1 cellular context compared by ENCODE assay signal in the genomic region with DNA sequence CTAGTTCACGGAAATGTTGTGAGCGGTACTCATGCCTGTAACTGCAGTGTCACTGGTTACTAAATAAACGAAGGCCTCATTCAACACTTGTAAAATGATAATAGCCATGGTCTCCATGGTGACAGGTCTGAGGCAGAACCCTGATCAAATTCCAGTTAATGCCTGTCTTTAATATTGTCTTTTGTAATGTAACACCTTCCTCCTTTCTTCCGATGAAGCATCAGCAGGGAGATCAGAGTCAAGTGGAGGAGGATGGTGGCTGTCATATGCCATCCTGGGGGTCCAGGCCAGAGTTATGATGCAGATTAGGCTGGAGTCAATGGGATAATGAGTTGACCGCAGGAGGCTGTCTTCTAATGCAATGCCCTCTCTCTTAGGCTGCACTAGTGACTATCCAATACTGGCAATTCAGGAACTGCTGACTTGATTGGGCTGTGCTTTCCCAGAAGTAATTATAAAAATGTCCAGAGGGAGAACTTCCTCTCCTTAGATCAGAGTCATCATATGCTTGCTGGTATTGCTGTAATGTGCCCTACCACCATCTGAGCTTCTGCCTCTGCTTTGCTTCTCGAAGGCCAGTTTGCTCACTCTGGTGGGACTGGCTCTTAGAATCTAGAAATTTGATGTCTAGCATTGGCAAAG.
TF ChIP-seq lines count a peak whose summit lies in the region.

No MANE protein-coding gene starts in this region.

TF ChIP-seq in HEK293, 187 proteins besides CTCF, POLR2A, EP300 and RAD21 (continued from another document and continues in another):
- TF ChIP-seq ZNF214 (tag by site-specific recombination; IDR thresholded peaks at IDR 0.05; ENCODE audit: borderline replicate concordance) (no peak), KLF9 (tag by site-specific recombination; IDR thresholded peaks at IDR 0.05; ENCODE audit: low read depth) (no peak), ZNF558 (tag by site-specific recombination; IDR thresholded peaks at IDR 0.05) (no peak), ZNF571 (tag by site-specific recombination; IDR thresholded peaks at IDR 0.05) (no peak), ZNF777 (tag by site-specific recombination; IDR thresholded peaks at IDR 0.05; ENCODE audit: borderline replicate concordance) (no peak), SP2 (tag by site-specific recombination; IDR thresholded peaks at IDR 0.05) (no peak), ZBTB48 (tag by site-specific recombination; IDR thresholded peaks at IDR 0.05) (no peak), SCRT2 (tag by site-specific recombination; IDR thresholded peaks at IDR 0.05) (no peak), ZNF510 (tag by site-specific recombination; IDR thresholded peaks at IDR 0.05; ENCODE audit: insufficient replicate concordance) (no peak), ZNF19 (tag by site-specific recombination; IDR thresholded peaks at IDR 0.05; ENCODE audit: low read depth) (no peak), SCRT1 (tag by site-specific recombination; IDR thresholded peaks at IDR 0.05; ENCODE audit: borderline replicate concordance) (no peak), EGR2 (tag by site-specific recombination; IDR thresholded peaks at IDR 0.05; ENCODE audit: low read depth) (no peak), ZNF768 (tag by site-specific recombination; IDR thresholded peaks at IDR 0.05) (no peak), OVOL3 (tag by site-specific recombination; IDR thresholded peaks at IDR 0.05) (no peak; the same call in 1 of the 2 replicates), ZNF514 (tag by site-specific recombination; IDR thresholded peaks at IDR 0.05) (no peak), HOXA7 (CRISPR knock-in tag; IDR thresholded peaks at IDR 0.05; ENCODE audit: borderline replicate concordance) (no peak), SALL2 (tag by site-specific recombination; IDR thresholded peaks at IDR 0.05; ENCODE audit: borderline replicate concordance) (no peak), RBAK (tag by site-specific recombination; IDR thresholded peaks at IDR 0.05) (no peak), ZNF184 (tag by site-specific recombination; IDR thresholded peaks at IDR 0.05) (0 out of 2 replicates have a peak, but pooled peaks have one; percentile 34), ZNF133 (tag by site-specific recombination; IDR thresholded peaks at IDR 0.05) (no peak), ZNF366 (tag by site-specific recombination; conservative IDR thresholded peaks at IDR 0.05) (peak; percentile 54; the same call in 1 of the 2 replicates), ZNF138 (tag by site-specific recombination; IDR thresholded peaks at IDR 0.05; ENCODE audit: borderline replicate concordance) (no peak)
- TF ChIP-seq, protein P1, sequence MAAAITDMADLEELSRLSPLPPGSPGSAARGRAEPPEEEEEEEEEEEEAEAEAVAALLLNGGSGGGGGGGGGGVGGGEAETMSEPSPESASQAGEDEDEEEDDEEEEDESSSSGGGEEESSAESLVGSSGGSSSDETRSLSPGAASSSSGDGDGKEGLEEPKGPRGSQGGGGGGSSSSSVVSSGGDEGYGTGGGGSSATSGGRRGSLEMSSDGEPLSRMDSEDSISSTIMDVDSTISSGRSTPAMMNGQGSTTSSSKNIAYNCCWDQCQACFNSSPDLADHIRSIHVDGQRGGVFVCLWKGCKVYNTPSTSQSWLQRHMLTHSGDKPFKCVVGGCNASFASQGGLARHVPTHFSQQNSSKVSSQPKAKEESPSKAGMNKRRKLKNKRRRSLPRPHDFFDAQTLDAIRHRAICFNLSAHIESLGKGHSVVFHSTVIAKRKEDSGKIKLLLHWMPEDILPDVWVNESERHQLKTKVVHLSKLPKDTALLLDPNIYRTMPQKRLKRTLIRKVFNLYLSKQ (tag by site-specific recombination; IDR thresholded peaks at IDR 0.05; ENCODE audit: borderline replicate concordance), result no peak
- TF ChIP-seq, protein P2, sequence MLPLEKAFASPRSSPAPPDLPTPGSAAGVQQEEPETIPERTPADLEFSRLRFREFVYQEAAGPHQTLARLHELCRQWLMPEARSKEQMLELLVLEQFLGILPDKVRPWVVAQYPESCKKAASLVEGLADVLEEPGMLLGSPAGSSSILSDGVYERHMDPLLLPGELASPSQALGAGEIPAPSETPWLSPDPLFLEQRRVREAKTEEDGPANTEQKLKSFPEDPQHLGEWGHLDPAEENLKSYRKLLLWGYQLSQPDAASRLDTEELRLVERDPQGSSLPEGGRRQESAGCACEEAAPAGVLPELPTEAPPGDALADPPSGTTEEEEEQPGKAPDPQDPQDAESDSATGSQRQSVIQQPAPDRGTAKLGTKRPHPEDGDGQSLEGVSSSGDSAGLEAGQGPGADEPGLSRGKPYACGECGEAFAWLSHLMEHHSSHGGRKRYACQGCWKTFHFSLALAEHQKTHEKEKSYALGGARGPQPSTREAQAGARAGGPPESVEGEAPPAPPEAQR (tag by site-specific recombination; IDR thresholded peaks at IDR 0.05), result no peak
- TF ChIP-seq, protein P3, sequence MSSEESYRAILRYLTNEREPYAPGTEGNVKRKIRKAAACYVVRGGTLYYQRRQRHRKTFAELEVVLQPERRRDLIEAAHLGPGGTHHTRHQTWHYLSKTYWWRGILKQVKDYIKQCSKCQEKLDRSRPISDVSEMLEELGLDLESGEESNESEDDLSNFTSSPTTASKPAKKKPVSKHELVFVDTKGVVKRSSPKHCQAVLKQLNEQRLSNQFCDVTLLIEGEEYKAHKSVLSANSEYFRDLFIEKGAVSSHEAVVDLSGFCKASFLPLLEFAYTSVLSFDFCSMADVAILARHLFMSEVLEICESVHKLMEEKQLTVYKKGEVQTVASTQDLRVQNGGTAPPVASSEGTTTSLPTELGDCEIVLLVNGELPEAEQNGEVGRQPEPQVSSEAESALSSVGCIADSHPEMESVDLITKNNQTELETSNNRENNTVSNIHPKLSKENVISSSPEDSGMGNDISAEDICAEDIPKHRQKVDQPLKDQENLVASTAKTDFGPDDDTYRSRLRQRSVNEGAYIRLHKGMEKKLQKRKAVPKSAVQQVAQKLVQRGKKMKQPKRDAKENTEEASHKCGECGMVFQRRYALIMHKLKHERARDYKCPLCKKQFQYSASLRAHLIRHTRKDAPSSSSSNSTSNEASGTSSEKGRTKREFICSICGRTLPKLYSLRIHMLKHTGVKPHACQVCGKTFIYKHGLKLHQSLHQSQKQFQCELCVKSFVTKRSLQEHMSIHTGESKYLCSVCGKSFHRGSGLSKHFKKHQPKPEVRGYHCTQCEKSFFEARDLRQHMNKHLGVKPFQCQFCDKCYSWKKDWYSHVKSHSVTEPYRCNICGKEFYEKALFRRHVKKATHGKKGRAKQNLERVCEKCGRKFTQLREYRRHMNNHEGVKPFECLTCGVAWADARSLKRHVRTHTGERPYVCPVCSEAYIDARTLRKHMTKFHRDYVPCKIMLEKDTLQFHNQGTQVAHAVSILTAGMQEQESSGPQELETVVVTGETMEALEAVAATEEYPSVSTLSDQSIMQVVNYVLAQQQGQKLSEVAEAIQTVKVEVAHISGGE (tag by site-specific recombination; conservative IDR thresholded peaks at IDR 0.05; ENCODE audit: low read depth), result no peak
- TF ChIP-seq, protein P4, sequence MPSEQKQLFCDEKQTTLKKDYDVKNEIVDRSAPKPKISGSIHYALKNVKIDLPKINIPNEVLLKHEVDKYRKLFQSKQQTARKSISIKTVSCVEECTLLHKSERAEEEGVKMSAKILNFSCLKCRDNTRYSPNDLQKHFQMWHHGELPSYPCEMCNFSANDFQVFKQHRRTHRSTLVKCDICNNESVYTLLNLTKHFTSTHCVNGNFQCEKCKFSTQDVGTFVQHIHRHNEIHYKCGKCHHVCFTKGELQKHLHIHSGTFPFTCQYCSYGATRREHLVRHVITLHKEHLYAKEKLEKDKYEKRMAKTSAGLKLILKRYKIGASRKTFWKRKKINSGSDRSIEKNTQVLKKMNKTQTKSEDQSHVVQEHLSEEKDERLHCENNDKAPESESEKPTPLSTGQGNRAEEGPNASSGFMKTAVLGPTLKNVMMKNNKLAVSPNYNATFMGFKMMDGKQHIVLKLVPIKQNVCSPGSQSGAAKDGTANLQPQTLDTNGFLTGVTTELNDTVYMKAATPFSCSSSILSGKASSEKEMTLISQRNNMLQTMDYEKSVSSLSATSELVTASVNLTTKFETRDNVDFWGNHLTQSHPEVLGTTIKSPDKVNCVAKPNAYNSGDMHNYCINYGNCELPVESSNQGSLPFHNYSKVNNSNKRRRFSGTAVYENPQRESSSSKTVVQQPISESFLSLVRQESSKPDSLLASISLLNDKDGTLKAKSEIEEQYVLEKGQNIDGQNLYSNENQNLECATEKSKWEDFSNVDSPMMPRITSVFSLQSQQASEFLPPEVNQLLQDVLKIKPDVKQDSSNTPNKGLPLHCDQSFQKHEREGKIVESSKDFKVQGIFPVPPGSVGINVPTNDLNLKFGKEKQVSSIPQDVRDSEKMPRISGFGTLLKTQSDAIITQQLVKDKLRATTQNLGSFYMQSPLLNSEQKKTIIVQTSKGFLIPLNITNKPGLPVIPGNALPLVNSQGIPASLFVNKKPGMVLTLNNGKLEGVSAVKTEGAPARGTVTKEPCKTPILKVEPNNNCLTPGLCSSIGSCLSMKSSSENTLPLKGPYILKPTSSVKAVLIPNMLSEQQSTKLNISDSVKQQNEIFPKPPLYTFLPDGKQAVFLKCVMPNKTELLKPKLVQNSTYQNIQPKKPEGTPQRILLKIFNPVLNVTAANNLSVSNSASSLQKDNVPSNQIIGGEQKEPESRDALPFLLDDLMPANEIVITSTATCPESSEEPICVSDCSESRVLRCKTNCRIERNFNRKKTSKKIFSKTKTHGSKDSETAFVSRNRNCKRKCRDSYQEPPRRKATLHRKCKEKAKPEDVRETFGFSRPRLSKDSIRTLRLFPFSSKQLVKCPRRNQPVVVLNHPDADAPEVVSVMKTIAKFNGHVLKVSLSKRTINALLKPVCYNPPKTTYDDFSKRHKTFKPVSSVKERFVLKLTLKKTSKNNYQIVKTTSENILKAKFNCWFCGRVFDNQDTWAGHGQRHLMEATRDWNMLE (tag by site-specific recombination; conservative IDR thresholded peaks at IDR 0.05; ENCODE audit: low read depth), result no peak
- TF ChIP-seq, protein P5, sequence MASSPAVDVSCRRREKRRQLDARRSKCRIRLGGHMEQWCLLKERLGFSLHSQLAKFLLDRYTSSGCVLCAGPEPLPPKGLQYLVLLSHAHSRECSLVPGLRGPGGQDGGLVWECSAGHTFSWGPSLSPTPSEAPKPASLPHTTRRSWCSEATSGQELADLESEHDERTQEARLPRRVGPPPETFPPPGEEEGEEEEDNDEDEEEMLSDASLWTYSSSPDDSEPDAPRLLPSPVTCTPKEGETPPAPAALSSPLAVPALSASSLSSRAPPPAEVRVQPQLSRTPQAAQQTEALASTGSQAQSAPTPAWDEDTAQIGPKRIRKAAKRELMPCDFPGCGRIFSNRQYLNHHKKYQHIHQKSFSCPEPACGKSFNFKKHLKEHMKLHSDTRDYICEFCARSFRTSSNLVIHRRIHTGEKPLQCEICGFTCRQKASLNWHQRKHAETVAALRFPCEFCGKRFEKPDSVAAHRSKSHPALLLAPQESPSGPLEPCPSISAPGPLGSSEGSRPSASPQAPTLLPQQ (tag by site-specific recombination; IDR thresholded peaks at IDR 0.05), result no peak
- TF ChIP-seq, protein P6, sequence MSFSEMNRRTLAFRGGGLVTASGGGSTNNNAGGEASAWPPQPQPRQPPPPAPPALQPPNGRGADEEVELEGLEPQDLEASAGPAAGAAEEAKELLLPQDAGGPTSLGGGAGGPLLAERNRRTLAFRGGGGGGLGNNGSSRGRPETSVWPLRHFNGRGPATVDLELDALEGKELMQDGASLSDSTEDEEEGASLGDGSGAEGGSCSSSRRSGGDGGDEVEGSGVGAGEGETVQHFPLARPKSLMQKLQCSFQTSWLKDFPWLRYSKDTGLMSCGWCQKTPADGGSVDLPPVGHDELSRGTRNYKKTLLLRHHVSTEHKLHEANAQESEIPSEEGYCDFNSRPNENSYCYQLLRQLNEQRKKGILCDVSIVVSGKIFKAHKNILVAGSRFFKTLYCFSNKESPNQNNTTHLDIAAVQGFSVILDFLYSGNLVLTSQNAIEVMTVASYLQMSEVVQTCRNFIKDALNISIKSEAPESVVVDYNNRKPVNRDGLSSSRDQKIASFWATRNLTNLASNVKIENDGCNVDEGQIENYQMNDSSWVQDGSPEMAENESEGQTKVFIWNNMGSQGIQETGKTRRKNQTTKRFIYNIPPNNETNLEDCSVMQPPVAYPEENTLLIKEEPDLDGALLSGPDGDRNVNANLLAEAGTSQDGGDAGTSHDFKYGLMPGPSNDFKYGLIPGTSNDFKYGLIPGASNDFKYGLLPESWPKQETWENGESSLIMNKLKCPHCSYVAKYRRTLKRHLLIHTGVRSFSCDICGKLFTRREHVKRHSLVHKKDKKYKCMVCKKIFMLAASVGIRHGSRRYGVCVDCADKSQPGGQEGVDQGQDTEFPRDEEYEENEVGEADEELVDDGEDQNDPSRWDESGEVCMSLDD (tag by site-specific recombination; IDR thresholded peaks at IDR 0.05), result no peak
- TF ChIP-seq, protein P7, sequence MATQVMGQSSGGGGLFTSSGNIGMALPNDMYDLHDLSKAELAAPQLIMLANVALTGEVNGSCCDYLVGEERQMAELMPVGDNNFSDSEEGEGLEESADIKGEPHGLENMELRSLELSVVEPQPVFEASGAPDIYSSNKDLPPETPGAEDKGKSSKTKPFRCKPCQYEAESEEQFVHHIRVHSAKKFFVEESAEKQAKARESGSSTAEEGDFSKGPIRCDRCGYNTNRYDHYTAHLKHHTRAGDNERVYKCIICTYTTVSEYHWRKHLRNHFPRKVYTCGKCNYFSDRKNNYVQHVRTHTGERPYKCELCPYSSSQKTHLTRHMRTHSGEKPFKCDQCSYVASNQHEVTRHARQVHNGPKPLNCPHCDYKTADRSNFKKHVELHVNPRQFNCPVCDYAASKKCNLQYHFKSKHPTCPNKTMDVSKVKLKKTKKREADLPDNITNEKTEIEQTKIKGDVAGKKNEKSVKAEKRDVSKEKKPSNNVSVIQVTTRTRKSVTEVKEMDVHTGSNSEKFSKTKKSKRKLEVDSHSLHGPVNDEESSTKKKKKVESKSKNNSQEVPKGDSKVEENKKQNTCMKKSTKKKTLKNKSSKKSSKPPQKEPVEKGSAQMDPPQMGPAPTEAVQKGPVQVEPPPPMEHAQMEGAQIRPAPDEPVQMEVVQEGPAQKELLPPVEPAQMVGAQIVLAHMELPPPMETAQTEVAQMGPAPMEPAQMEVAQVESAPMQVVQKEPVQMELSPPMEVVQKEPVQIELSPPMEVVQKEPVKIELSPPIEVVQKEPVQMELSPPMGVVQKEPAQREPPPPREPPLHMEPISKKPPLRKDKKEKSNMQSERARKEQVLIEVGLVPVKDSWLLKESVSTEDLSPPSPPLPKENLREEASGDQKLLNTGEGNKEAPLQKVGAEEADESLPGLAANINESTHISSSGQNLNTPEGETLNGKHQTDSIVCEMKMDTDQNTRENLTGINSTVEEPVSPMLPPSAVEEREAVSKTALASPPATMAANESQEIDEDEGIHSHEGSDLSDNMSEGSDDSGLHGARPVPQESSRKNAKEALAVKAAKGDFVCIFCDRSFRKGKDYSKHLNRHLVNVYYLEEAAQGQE (tag by site-specific recombination; IDR thresholded peaks at IDR 0.05), result no peak
- TF ChIP-seq, protein P8, sequence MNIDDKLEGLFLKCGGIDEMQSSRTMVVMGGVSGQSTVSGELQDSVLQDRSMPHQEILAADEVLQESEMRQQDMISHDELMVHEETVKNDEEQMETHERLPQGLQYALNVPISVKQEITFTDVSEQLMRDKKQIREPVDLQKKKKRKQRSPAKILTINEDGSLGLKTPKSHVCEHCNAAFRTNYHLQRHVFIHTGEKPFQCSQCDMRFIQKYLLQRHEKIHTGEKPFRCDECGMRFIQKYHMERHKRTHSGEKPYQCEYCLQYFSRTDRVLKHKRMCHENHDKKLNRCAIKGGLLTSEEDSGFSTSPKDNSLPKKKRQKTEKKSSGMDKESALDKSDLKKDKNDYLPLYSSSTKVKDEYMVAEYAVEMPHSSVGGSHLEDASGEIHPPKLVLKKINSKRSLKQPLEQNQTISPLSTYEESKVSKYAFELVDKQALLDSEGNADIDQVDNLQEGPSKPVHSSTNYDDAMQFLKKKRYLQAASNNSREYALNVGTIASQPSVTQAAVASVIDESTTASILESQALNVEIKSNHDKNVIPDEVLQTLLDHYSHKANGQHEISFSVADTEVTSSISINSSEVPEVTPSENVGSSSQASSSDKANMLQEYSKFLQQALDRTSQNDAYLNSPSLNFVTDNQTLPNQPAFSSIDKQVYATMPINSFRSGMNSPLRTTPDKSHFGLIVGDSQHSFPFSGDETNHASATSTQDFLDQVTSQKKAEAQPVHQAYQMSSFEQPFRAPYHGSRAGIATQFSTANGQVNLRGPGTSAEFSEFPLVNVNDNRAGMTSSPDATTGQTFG (tag by site-specific recombination; IDR thresholded peaks at IDR 0.05; ENCODE audit: borderline replicate concordance), result no peak
